In genomic region chr20:531608-532007, GRCh38 we compare ENCODE assay signal across 24 cellular contexts. TPM values are rescaled to one million over a fixed set of nuclear protein-coding genes. Genes with fewer than 3 reads are reported as not detected.
DNase-seq lines count a peak whose midpoint lies in the region; ATAC-seq and TF ChIP-seq lines count a peak whose summit lies in the region.
"Had no signal": no experiment of that assay in that cellular context is flagged by ENCODE, and none has a peak within 500 bp of the region (broad histone marks: within the 10 kb centered on the region; RNA-seq: fewer than 3 reads in every experiment).

No MANE protein-coding gene starts in this region.

- CTCF ChIA-PET in CD8-positive, alpha-beta T cell (lab: Charles Lee) = interaction anchor here (0.6 kb wide), 1 partner anchor 16 kb away, joined by 3 read pairs; no protein-coding TSS in a partner anchor
- CTCF ChIA-PET in PC-9 (lab: Charles Lee) = no interaction called here

- peak overlapping the region; percentile 32 for H3K27ac Mint-ChIP-seq in CD8-positive, alpha-beta T cell
- no peak overlapping the region for H3K27ac Mint-ChIP-seq in endodermal cell
- H3K27ac Mint-ChIP-seq: activated naive CD4-positive, alpha-beta T cell treated with anti-CD3 and anti-CD28 coated beads, Interleukin-2, amount 50 U/mL, for 24 hours; B cell; naive B cell had no signal

- H3K4me1 Mint-ChIP-seq in CD8-positive, alpha-beta T cell (ENCODE audit: low read depth) = peaks cover 54% of the 10 kb centered on the region
- H3K4me1 Mint-ChIP-seq in endodermal cell = peaks cover 38% of the 10 kb centered on the region

- no peaks in the 10 kb centered on the region for H3K27me3 Mint-ChIP-seq in CD8-positive, alpha-beta T cell (ENCODE audit: low read depth)
- no peaks in the 10 kb centered on the region for H3K27me3 Mint-ChIP-seq in endodermal cell (ENCODE audit: insufficient read depth)
- H3K27me3 Mint-ChIP-seq: activated naive CD4-positive, alpha-beta T cell treated with anti-CD3 and anti-CD28 coated beads, Interleukin-2, amount 50 U/mL, for 24 hours; B cell; naive B cell had no signal

- intact Hi-C loops in CD8-positive, alpha-beta T cell (cut with DNase I, micrococcal nuclease) = no loop called here
- intact Hi-C loops in PC-9 (cut with micrococcal nuclease; ENCODE audit: unreplicated experiment) = no loop called here
- intact Hi-C loops in right lobe of liver (cut with DNase I) = no loop called here

- no peak for DNase-seq in CD8-positive, alpha-beta T cell
- DNase-seq in PC-9 (no peak), endodermal cell (no peak), right lobe of liver (no peak), HCEC 1CT (no peak)
- DNase-seq in activated CD4-positive, alpha-beta T cell treated with anti-CD3 and anti-CD28 coated beads for 4 hours = no peak
- DNase-seq: activated CD4-positive, alpha-beta T cell treated with anti-CD3 and anti-CD28 coated beads for 1 hour; amygdala; brain microvascular endothelial cell; cerebellar nuclear complex; EL; naive B cell; NCI-H187; NCI-H2171; NCI-H510A; psoas muscle; stimulated activated CD4-positive, alpha-beta T cell treated with anti-CD3 and anti-CD28 coated beads, Interleukin-15, amount 100 ng/mL, for 24 hours; stimulated activated CD4-positive, alpha-beta T cell treated with anti-CD3 and anti-CD28 coated beads, Interleukin-4, amount 100 ng/mL, for 4 hours had no signal

- no peak overlapping the region for H3K4me3 Mint-ChIP-seq in CD8-positive, alpha-beta T cell
- H3K4me3 Mint-ChIP-seq in endodermal cell = peak overlapping the region; percentile 2
- H3K4me3 Mint-ChIP-seq: activated naive CD4-positive, alpha-beta T cell treated with anti-CD3 and anti-CD28 coated beads, Interleukin-2, amount 50 U/mL, for 24 hours; B cell; naive B cell had no signal

- peaks cover 11% of the 10 kb centered on the region for H3K9me3 ChIP-seq in CD8-positive, alpha-beta T cell (ENCODE audit: low read length)
- no peaks in the 10 kb centered on the region for H3K9me3 ChIP-seq in PC-9 (ENCODE audit: insufficient read depth, low read depth)
- H3K9me3 ChIP-seq in endodermal cell (ENCODE audit: control insufficient read depth, low read length) = peaks cover 12% of the 10 kb centered on the region
- no peaks in the 10 kb centered on the region for H3K9me3 ChIP-seq in right lobe of liver
- H3K9me3 ChIP-seq: psoas muscle had no signal

- no peak overlapping the region for H3K4me3 ChIP-seq in CD8-positive, alpha-beta T cell (ENCODE audit: low read depth, low read length)
- no peak overlapping the region for H3K4me3 ChIP-seq in PC-9
- H3K4me3 ChIP-seq in endodermal cell (ENCODE audit: low read length) = peak overlapping the region; percentile 61
- no peak overlapping the region for H3K4me3 ChIP-seq in right lobe of liver
- H3K4me3 ChIP-seq: psoas muscle, SK-N-MC, tibial nerve had no signal

- H3K9ac ChIP-seq in endodermal cell (ENCODE audit: extremely low read depth, low read length, poor library complexity, severe bottlenecking) = no peak overlapping the region

- no peak overlapping the region for H2AFZ ChIP-seq in PC-9

- peaks cover 6% of the 10 kb centered on the region; the same call in 1 of the 2 replicates for H3F3A ChIP-seq in PC-9 (ENCODE audit: insufficient read depth, low read depth)

- no peaks in the 10 kb centered on the region for H3K9me2 ChIP-seq in PC-9 (ENCODE audit: insufficient read depth)

- no peak for TF ChIP-seq CTCF in CD8-positive, alpha-beta T cell (IDR thresholded peaks at IDR 0.05)
- no peak for TF ChIP-seq CTCF in PC-9 (conservative IDR thresholded peaks at IDR 0.05)
- no peak for TF ChIP-seq CTCF in endodermal cell (conservative IDR thresholded peaks at IDR 0.05)
- no peak for TF ChIP-seq CTCF in right lobe of liver (IDR thresholded peaks at IDR 0.05)

- peaks cover 26% of the 10 kb centered on the region for H3K4me1 ChIP-seq in CD8-positive, alpha-beta T cell (ENCODE audit: insufficient read depth, low read length)
- H3K4me1 ChIP-seq in PC-9 (replicated peaks; ENCODE audit: insufficient read depth) (peaks cover 29% of the 10 kb centered on the region), endodermal cell (ENCODE audit: control insufficient read depth, insufficient read depth, low read length) (no peaks in the 10 kb centered on the region), right lobe of liver (peaks cover 0 to 56% (median 15%) of the 10 kb centered on the region in 4 donors)

- TF ChIP-seq POLR2A in right lobe of liver (IDR thresholded peaks at IDR 0.05) = no peak

- H3K36me3 ChIP-seq in CD8-positive, alpha-beta T cell (ENCODE audit: insufficient read depth, low read length) = no peaks in the 10 kb centered on the region
- H3K36me3 ChIP-seq in PC-9 (ENCODE audit: low read depth) = peaks cover 8% of the 10 kb centered on the region; the same call in 1 of the 2 replicates
- H3K36me3 ChIP-seq in endodermal cell (ENCODE audit: control insufficient read depth, insufficient read depth, low read length) = peaks cover 45% of the 10 kb centered on the region
- H3K36me3 ChIP-seq in right lobe of liver = peaks cover 0 to 5% (median 0%) of the 10 kb centered on the region in 4 donors

- H3K27ac ChIP-seq in CD8-positive, alpha-beta T cell (ENCODE audit: low read depth, low read length) = no peak overlapping the region
- peak overlapping the region; percentile 84; the same call in 1 of the 2 replicates for H3K27ac ChIP-seq in PC-9
- H3K27ac ChIP-seq in endodermal cell (ENCODE audit: low read depth, low read length) = no peak overlapping the region
- no peak overlapping the region for H3K27ac ChIP-seq in right lobe of liver
- H3K27ac ChIP-seq: brain microvascular endothelial cell, psoas muscle, SK-N-MC, tibial nerve had no signal

- no peak overlapping the region for H3K4me2 ChIP-seq in PC-9

- POLR2A ChIA-PET in CD8-positive, alpha-beta T cell (lab: Charles Lee) = no interaction called here
- POLR2A ChIA-PET in PC-9 (lab: Charles Lee; ENCODE audit: unreplicated experiment) = no interaction called here

- peaks cover 100% of the 10 kb centered on the region for H3K79me2 ChIP-seq in PC-9 (ENCODE audit: low read depth)

- peaks cover 58% of the 10 kb centered on the region for H4K20me1 ChIP-seq in PC-9 (ENCODE audit: insufficient read depth)

- ATAC-seq in CD8-positive, alpha-beta T cell = no peak
- ATAC-seq in right lobe of liver (peak; percentile 35 to 54 (median 47)), GM18873 (IDR thresholded peaks at IDR 0.05; ENCODE audit: low FRiP score, unreplicated experiment) (no peak), HG03354 (IDR thresholded peaks at IDR 0.05; ENCODE audit: poor library complexity, severe bottlenecking, unreplicated experiment) (no peak)
- ATAC-seq: psoas muscle had no signal

- peaks cover 50% of the 10 kb centered on the region for H3K36me3 Mint-ChIP-seq in CD8-positive, alpha-beta T cell
- peaks cover 35% of the 10 kb centered on the region for H3K36me3 Mint-ChIP-seq in endodermal cell (ENCODE audit: low read depth)

- no TSS peak for BruUV-seq in PC-9 (replicated peaks; lab: Mats Ljungman, UMichigan)

- H3K27me3 ChIP-seq in CD8-positive, alpha-beta T cell (ENCODE audit: insufficient read depth, low read length) = no peaks in the 10 kb centered on the region
- H3K27me3 ChIP-seq in PC-9 (ENCODE audit: insufficient read depth, low read depth) (no peaks in the 10 kb centered on the region), endodermal cell (ENCODE audit: control insufficient read depth, insufficient read depth, low read length, poor library complexity, severe bottlenecking) (no peaks in the 10 kb centered on the region), right lobe of liver (no peaks in the 10 kb centered on the region)
- H3K27me3 ChIP-seq: brain microvascular endothelial cell, tibial nerve had no signal

- peaks cover 17% of the 10 kb centered on the region for H3K9me3 Mint-ChIP-seq in CD8-positive, alpha-beta T cell
- peaks cover 6% of the 10 kb centered on the region for H3K9me3 Mint-ChIP-seq in endodermal cell

RNA-seq across cellular contexts. Expression of gene CSNK2A1, which starts 12.0 kb away (rescaled TPM):
- total RNA-seq in CD8-positive, alpha-beta T cell = 10 to 100 TPM; 63.6 to 66.0 TPM
- total RNA-seq in PC-9 (2021) (187 and 222 TPM in 2 replicates), endodermal cell (100 to 1,000 TPM; 202 to 239 TPM), right lobe of liver (10 to 100 TPM; 30.4 to 62.6 (median 37.1) TPM)
- 150 TPM for polyA plus RNA-seq in endodermal cell (2013, experiment 1 of 2)
- 149 TPM for polyA plus RNA-seq in endodermal cell (2013, experiment 2 of 2)

Comparison
In these comparisons a context has a peak if more than half of its experiments do, and no peak if none do; other contexts are left out.
1. ATAC-seq: peak in right lobe of liver (4 of 4); none in CD8-positive, alpha-beta T cell (single experiment), GM18873 (single experiment) and HG03354 (single experiment).